ENCODE assay signal across 18 cellular contexts in genomic region chr3:128808672-128809071, GRCh38.
DNase-seq lines count a peak whose midpoint lies in the region; ATAC-seq and TF ChIP-seq lines count a peak whose summit lies in the region.
"Had no signal": no experiment of that assay in that cellular context is flagged by ENCODE, and none has a peak within 500 bp of the region (broad histone marks: within the 10 kb centered on the region; RNA-seq: fewer than 3 reads in every experiment).

No MANE protein-coding gene starts in this region.

- peak overlapping the region; percentile 49 for H3K27ac Mint-ChIP-seq in activated T-cell treated with anti-CD3 and anti-CD28 coated beads, Interleukin-2, amount 50 U/mL, for 72 hours

- no peak for TF ChIP-seq EP300 in suprapubic skin (IDR thresholded peaks at IDR 0.05)

- DNase-seq in activated T-cell treated with anti-CD3 and anti-CD28 coated beads, Interleukin-2, amount 50 U/mL, for 72 hours, result no peak
- DNase-seq in activated T-cell treated with anti-CD3 and anti-CD28 coated beads, Interleukin-2, amount 50 U/mL, for 48 hours, result no peak
- DNase-seq in suprapubic skin (ENCODE audit: low spot score in 2 of 2) (no peak), T-helper 9 cell (no peak), aorta (no peak)
- DNase-seq in effector CD4-positive, alpha-beta T cell, result no peak
- DNase-seq: activated CD8-positive, alpha-beta memory T cell treated with anti-CD3 and anti-CD28 coated beads, Interleukin-2, amount 50 U/mL, for 48 hours; brain microvascular endothelial cell; DMS 273 treated with DMSO at 0.1 percent for 48 hours; Karpas-422; NCI-H146; NCI-H748 treated with DMSO at 0.1 percent for 48 hours; SJCRH30; testis had no signal

- H3K9me3 ChIP-seq in suprapubic skin (no peaks in the 10 kb centered on the region), aorta (ENCODE audit: control insufficient read depth, low read length) (peaks cover 1% of the 10 kb centered on the region)
- H3K9me3 ChIP-seq: SJCRH30, testis had no signal

- H3K27me3 ChIP-seq in layer of hippocampus (ENCODE audit: control insufficient read depth, insufficient read depth, low read length) (no peaks in the 10 kb centered on the region), suprapubic skin (no peaks in the 10 kb centered on the region), aorta (ENCODE audit: control insufficient read depth in 1 of 2, insufficient read depth in 2 of 2, low read length in 1 of 2) (no peaks in the 10 kb centered on the region)
- H3K27me3 ChIP-seq: brain microvascular endothelial cell, SJCRH30, testis had no signal

- peaks cover 15 to 40% of the 10 kb centered on the region in 2 donors for H3K36me3 Mint-ChIP-seq in activated T-cell treated with anti-CD3 and anti-CD28 coated beads, Interleukin-2, amount 50 U/mL, for 72 hours (ENCODE audit: insufficient read depth in 2 of 2)

- peaks cover 44% of the 10 kb centered on the region for H3K4me1 ChIP-seq in suprapubic skin
- no peaks in the 10 kb centered on the region for H3K4me1 ChIP-seq in aorta (ENCODE audit: control insufficient read depth in 1 of 2, insufficient read depth in 2 of 2, low read length in 2 of 2)
- H3K4me1 ChIP-seq: SJCRH30 had no signal

- no peaks in the 10 kb centered on the region for H3K27me3 Mint-ChIP-seq in activated T-cell treated with anti-CD3 and anti-CD28 coated beads, Interleukin-2, amount 50 U/mL, for 72 hours (ENCODE audit: low read depth)

- TF ChIP-seq CTCF in suprapubic skin (IDR thresholded peaks at IDR 0.05), result no peak

- H3K27ac ChIP-seq in angular gyrus (ENCODE audit: low read depth, low read length) (peak overlapping the region; percentile 31), layer of hippocampus (ENCODE audit: low read depth, low read length) (peak overlapping the region; percentile 58), suprapubic skin (peak overlapping the region; percentile 6), aorta (ENCODE audit: low read depth in 1 of 2, low read length in 2 of 2) (peak overlapping the region in 1 of 2 donors; percentile 55)
- H3K27ac ChIP-seq: brain microvascular endothelial cell, SJCRH30, testis, VCaP had no signal

- H3K9me3 Mint-ChIP-seq in activated T-cell treated with anti-CD3 and anti-CD28 coated beads, Interleukin-2, amount 50 U/mL, for 72 hours, result no peaks in the 10 kb centered on the region

- H3K36me3 ChIP-seq in suprapubic skin (peaks cover 65% of the 10 kb centered on the region), aorta (ENCODE audit: control insufficient read depth in 1 of 2, insufficient read depth in 2 of 2, low read length in 1 of 2) (peaks cover 0 to 8% of the 10 kb centered on the region in 2 donors)

- H3K4me3 ChIP-seq in suprapubic skin (no peak overlapping the region), aorta (ENCODE audit: low read length in 2 of 2) (no peak overlapping the region)
- H3K4me3 ChIP-seq: SJCRH30, skin epidermis, testis had no signal

- ATAC-seq in activated T-cell treated with anti-CD3 and anti-CD28 coated beads, Interleukin-2, amount 50 U/mL, for 72 hours (replicated peaks in 1 of 2), result no peak
- no peak for ATAC-seq in aorta (ENCODE audit: low FRiP score)

- TF ChIP-seq POLR2A in suprapubic skin (IDR thresholded peaks at IDR 0.05), result no peak

- intact Hi-C loops in aorta (cut with DNase I), result no loop called here

- 61% methylated on average over 3 of the region's 3 CpGs for WGBS in suprapubic skin
- WGBS in aorta, 2 donors, result 75 to 77% methylated on average over 3 of the region's 3 CpGs

- H3K4me3 Mint-ChIP-seq in activated T-cell treated with anti-CD3 and anti-CD28 coated beads, Interleukin-2, amount 50 U/mL, for 72 hours, result no peak overlapping the region

- peaks cover 54% of the 10 kb centered on the region for H3K4me1 Mint-ChIP-seq in activated T-cell treated with anti-CD3 and anti-CD28 coated beads, Interleukin-2, amount 50 U/mL, for 72 hours (ENCODE audit: low read depth)
